9 cellular contexts compared by ENCODE assay signal in genomic region chr2:222912117-222912516, GRCh38.
A peak's percentile ranks its signal among the peaks of the same experiment; 100 is the strongest.
DNase-seq lines count a peak whose midpoint lies in the region; ATAC-seq lines count a peak whose summit lies in the region.
"Had no signal": no experiment of that assay in that cellular context is flagged by ENCODE, and none has a peak within 500 bp of the region (broad histone marks: within the 10 kb centered on the region; RNA-seq: fewer than 3 reads in every experiment).

No MANE protein-coding gene starts in this region.

- DNase-seq in NCI-H2107 treated with DMSO at 0.1 percent for 48 hours (lab: John Stamatoyannopoulos, UW; ENCODE audit: unreplicated experiment) (peak; percentile 43), germinal center (ENCODE audit: low spot score) (peak; percentile 82), NCI-H2029 (lab: John Stamatoyannopoulos, UW) (no peak), NCI-H524 (lab: John Stamatoyannopoulos, UW) (no peak), NCI-H1436 (lab: John Stamatoyannopoulos, UW) (no peak), HK-2 (ENCODE audit: unreplicated experiment) (no peak)

- ATAC-seq in GM18870 (IDR thresholded peaks at IDR 0.05; ENCODE audit: unreplicated experiment) (peak; percentile 98), HG02678 (IDR thresholded peaks at IDR 0.05; ENCODE audit: unreplicated experiment) (peak; percentile 98)
- ATAC-seq: T-cell had no signal

Comparison
In these comparisons a context has a peak if more than half of its experiments do, and no peak if none do; other contexts are left out.
1. DNase-seq: peak in NCI-H2107 treated with DMSO at 0.1 percent for 48 hours (single experiment) and germinal center (single experiment); none in NCI-H2029 (single experiment), NCI-H524 (0 of 2), NCI-H1436 (single experiment) and HK-2 (single experiment).